Comparison of ENCODE assay signal across 26 cellular contexts in genomic region chr5:175610898-175611297, GRCh38. TPM values are rescaled to one million over a fixed set of nuclear protein-coding genes. Genes with fewer than 3 reads are reported as not detected.
"Had no signal": no experiment of that assay in that cellular context is flagged by ENCODE, and none has a peak within 500 bp of the region (broad histone marks: within the 10 kb centered on the region; RNA-seq: fewer than 3 reads in every experiment).

No MANE protein-coding gene starts in this region.

- H3K4me3 ChIP-seq: left lung, lower lobe of right lung, ovary, sigmoid colon, spleen, suprapubic skin, tibial nerve, uterus had no signal

- H3K9me3 Mint-ChIP-seq: immature natural killer cell, mesothelial cell of epicardium, natural killer cell, type B pancreatic cell had no signal

- H3K9me3 ChIP-seq: left lung, lower lobe of right lung, ovary, sigmoid colon, spleen, suprapubic skin, tibial nerve, uterus had no signal

- H3K27me3 ChIP-seq: ovary, sigmoid colon, spleen, tibial nerve, uterus had no signal

- H3K36me3 Mint-ChIP-seq: immature natural killer cell; mesothelial cell of epicardium; natural killer cell; stimulated activated effector memory CD8-positive, alpha-beta T cell treated with anti-CD3 and anti-CD28 coated beads, Interleukin-12 subunit alpha, Interleukin-12 subunit beta, amount 100 ng/mL, for 72 hours; type B pancreatic cell had no signal

- ATAC-seq: left colon; left lung; lower lobe of right lung; natural killer cell; right cardiac atrium; stimulated activated effector memory CD8-positive, alpha-beta T cell treated with anti-CD3 and anti-CD28 coated beads, Interleukin-12 subunit alpha, Interleukin-12 subunit beta, amount 100 ng/mL, for 72 hours had no signal

- H3K36me3 ChIP-seq: left lung, lower lobe of right lung, ovary, sigmoid colon, spleen, suprapubic skin, tibial nerve, uterus had no signal

- H3K4me3 Mint-ChIP-seq: immature natural killer cell; mesothelial cell of epicardium; natural killer cell; nephron progenitor cell; stimulated activated effector memory CD8-positive, alpha-beta T cell treated with anti-CD3 and anti-CD28 coated beads, Interleukin-12 subunit alpha, Interleukin-12 subunit beta, amount 100 ng/mL, for 72 hours; stimulated activated naive CD8-positive, alpha-beta T cell treated with anti-CD3 and anti-CD28 coated beads, Interleukin-15, Interleukin-2, amounts not matched to agents 100 ng/mL and 50 ng/mL, for 24 hours; type B pancreatic cell had no signal

- H3K4me1 ChIP-seq: left lung, lower lobe of right lung, sigmoid colon, spleen, suprapubic skin, tibial nerve, uterus had no signal

- FAIRE-seq: islet of Langerhans, kidney, small intestine had no signal

- H3K27ac ChIP-seq: left lung, lower lobe of right lung, ovary, sigmoid colon, spleen, suprapubic skin, tibial nerve, uterus had no signal

- DNase-seq: immature natural killer cell; kidney; left colon; left lung; lower lobe of right lung; mammary epithelial cell; mesenchymal stem cell; naive B cell; natural killer cell; nephron progenitor cell; ovary; right cardiac atrium; sigmoid colon; small intestine; spleen; stimulated activated CD4-positive, alpha-beta T cell treated with anti-CD3 and anti-CD28 coated beads, Interleukin-4, amount 100 ng/mL, for 24 hours; stimulated activated naive CD4-positive, alpha-beta T cell; uterus had no signal

- H3K4me1 Mint-ChIP-seq: immature natural killer cell; naive B cell; natural killer cell; nephron progenitor cell; stimulated activated effector memory CD8-positive, alpha-beta T cell treated with anti-CD3 and anti-CD28 coated beads, Interleukin-12 subunit alpha, Interleukin-12 subunit beta, amount 100 ng/mL, for 72 hours had no signal

- H3K27ac Mint-ChIP-seq: immature natural killer cell; mesothelial cell of epicardium; natural killer cell; nephron progenitor cell; progenitor cell of endocrine pancreas; stimulated activated effector memory CD8-positive, alpha-beta T cell treated with anti-CD3 and anti-CD28 coated beads, Interleukin-12 subunit alpha, Interleukin-12 subunit beta, amount 100 ng/mL, for 72 hours; stimulated activated naive CD8-positive, alpha-beta T cell treated with anti-CD3 and anti-CD28 coated beads, Interleukin-15, Interleukin-2, amounts not matched to agents 100 ng/mL and 50 ng/mL, for 24 hours; type B pancreatic cell had no signal

RNA-seq across cellular contexts. Expression of gene HRH2, which starts 47.0 kb away (rescaled TPM):
- total RNA-seq: mammary epithelial cell had no signal
